ENCODE assay signal across 21 cellular contexts in the genomic region with DNA sequence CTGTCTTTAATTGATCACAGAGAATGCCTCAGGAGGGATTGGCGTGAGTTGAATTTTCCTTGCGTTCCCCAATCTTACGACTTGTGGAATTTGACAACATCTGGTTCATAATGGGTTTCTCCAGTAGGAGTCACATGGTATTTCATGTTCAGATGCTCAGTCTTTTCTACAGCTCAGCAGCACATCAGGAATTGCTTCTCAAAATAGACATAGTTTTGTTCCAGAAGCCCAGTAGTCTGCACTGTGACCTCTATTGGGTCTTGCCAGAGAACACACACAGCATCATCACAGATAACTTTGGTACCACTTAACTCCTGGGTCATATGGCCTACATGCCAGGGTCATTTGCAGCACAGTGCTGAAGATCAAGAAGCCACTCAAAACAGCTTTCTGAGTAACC.
"Had no signal": no experiment of that assay in that cellular context is flagged by ENCODE, and none has a peak within 500 bp of the region (broad histone marks: within the 10 kb centered on the region; RNA-seq: fewer than 3 reads in every experiment).

No MANE protein-coding gene starts in this region.

- H3K9me3 ChIP-seq: colonic mucosa, esophagus squamous epithelium, gastrocnemius medialis, left lung, lower lobe of right lung, mucosa of descending colon had no signal

- ATAC-seq: effector memory CD8-positive, alpha-beta T cell; esophagus mucosa; gastrocnemius medialis; left cardiac atrium; left lung; lower lobe of right lung; mucosa of descending colon; naive thymus-derived CD8-positive, alpha-beta T cell had no signal

- H3K27me3 ChIP-seq: colonic mucosa, esophagus squamous epithelium, gastrocnemius medialis, hepatocyte, left lung had no signal

- H3K4me1 ChIP-seq: colonic mucosa, esophagus squamous epithelium, gastrocnemius medialis, left lung, lower lobe of right lung had no signal

- H3K27ac ChIP-seq: colonic mucosa, epithelial cell of prostate, esophagus squamous epithelium, gastrocnemius medialis, hepatocyte, left lung, lower lobe of right lung had no signal

- H3K4me3 ChIP-seq: colonic mucosa, esophagus squamous epithelium, gastrocnemius medialis, hepatocyte, left lung, lower lobe of right lung, mucosa of descending colon had no signal

- DNase-seq: colonic mucosa; cortex of kidney; effector CD8-positive, alpha-beta T cell; effector memory CD8-positive, alpha-beta T cell; endodermal cell; erythroblast; esophagus squamous epithelium; foreskin melanocyte; gastrocnemius medialis; glutamatergic neuron; head of caudate nucleus; left cardiac atrium; left lung; lower lobe of right lung; mesenchymal stem cell; mucosa of descending colon; naive B cell; naive thymus-derived CD8-positive, alpha-beta T cell had no signal

- H3K36me3 ChIP-seq: colonic mucosa, esophagus squamous epithelium, gastrocnemius medialis, left lung, lower lobe of right lung had no signal
